In genomic region chr13:28564030-28564429, GRCh38 we compare ENCODE assay signal across 17 cellular contexts.
DNase-seq lines count a peak whose midpoint lies in the region; ATAC-seq, FAIRE-seq and TF ChIP-seq lines count a peak whose summit lies in the region.
"Had no signal": no experiment of that assay in that cellular context is flagged by ENCODE, and none has a peak within 500 bp of the region (broad histone marks: within the 10 kb centered on the region; RNA-seq: fewer than 3 reads in every experiment).

No MANE protein-coding gene starts in this region.

- POLR2A ChIA-PET in HCT116 (lab: Charles Lee): no interaction called here

- no peak for TF ChIP-seq CTCF in HCT116 (IDR thresholded peaks at IDR 0.05 in 2 of 3, conservative IDR thresholded peaks at IDR 0.05 in 1 of 3; ENCODE audit: borderline replicate concordance in 1 of 3, insufficient read depth in 1 of 3, low read depth in 2 of 3, low read length in 2 of 3)
- TF ChIP-seq CTCF in foreskin keratinocyte (conservative IDR thresholded peaks at IDR 0.05): no peak
- TF ChIP-seq CTCF in thyroid gland (IDR thresholded peaks at IDR 0.05): no peak
- no peak for TF ChIP-seq CTCF in pancreas (IDR thresholded peaks at IDR 0.05)

- H3K36me3 ChIP-seq in HCT116 (ENCODE audit: control insufficient read depth in 1 of 2, insufficient read depth in 2 of 2, low read length in 2 of 2) (no peaks in the 10 kb centered on the region), thyroid gland (no peaks in the 10 kb centered on the region), pancreas (no peaks in the 10 kb centered on the region)
- H3K36me3 ChIP-seq: SJSA1 had no signal

- no peak overlapping the region for H2AFZ ChIP-seq in HCT116 (ENCODE audit: low read depth, low read length, poor library complexity, severe bottlenecking)
- H2AFZ ChIP-seq: parathyroid adenoma had no signal

- CTCF ChIA-PET in HCT116 (lab: Charles Lee): no interaction called here

- intact Hi-C loops in HCT116 (cut with micrococcal nuclease): no loop called here
- intact Hi-C loops in thyroid gland (cut with DNase I): no loop called here
- intact Hi-C loops in pancreas (cut with DNase I): no loop called here

- 38 to 39% methylated on average over 9 to 10 of the region's 10 CpGs for WGBS in thyroid gland, 2 donors
- 69 to 77% methylated on average over 10 of the region's 10 CpGs for WGBS in pancreas, 2 donors

- H3K9me3 ChIP-seq in HCT116 (ENCODE audit: control insufficient read depth in 1 of 2, insufficient read depth in 1 of 2, low read depth in 1 of 2, low read length in 2 of 2) (no peaks in the 10 kb centered on the region), thyroid gland (no peaks in the 10 kb centered on the region), pancreas (no peaks in the 10 kb centered on the region)
- H3K9me3 ChIP-seq: SJSA1 had no signal

- H3K4me2 ChIP-seq in HCT116 (ENCODE audit: low read length): peak overlapping the region; percentile 17; the same call in 1 of the 2 replicates

- H3K27ac ChIP-seq in HCT116 (ENCODE audit: low read depth, low read length) (no peak overlapping the region), foreskin keratinocyte (no peak overlapping the region), thyroid gland (peak overlapping the region; percentile 79 to 89 (median 88)), pancreas (no peak overlapping the region)
- H3K27ac ChIP-seq: parathyroid adenoma, SJSA1 had no signal

- TF ChIP-seq RAD21 in HCT116 (IDR thresholded peaks at IDR 0.05; ENCODE audit: low read depth): no peak

- DNase-seq in HCT116 (ENCODE audit: low read depth, low spot score) (no peak), NCI-H345 (lab: John Stamatoyannopoulos, UW) (peak; percentile 56), foreskin keratinocyte (peak; percentile 23 to 49), thyroid gland (peak; percentile 96 to 97), pancreas (no peak)
- no peak for DNase-seq in stimulated activated CD4-positive, alpha-beta T cell treated with anti-CD3 and anti-CD28 coated beads, Interleukin-15, amount 100 ng/mL, for 24 hours
- DNase-seq: activated effector memory CD4-positive, alpha-beta T cell treated with anti-CD3 and anti-CD28 coated beads, Interleukin-2, amount 50 U/mL, for 16 hours; cerebellar nuclear complex; COR-L47; H9; Kasumi-1; NCI-H1417 treated with DMSO at 0.1 percent for 48 hours; NCI-H446 treated with DMSO at 0.1 percent for 48 hours; stimulated activated CD4-positive, alpha-beta T cell treated with anti-CD3 and anti-CD28 coated beads, Interleukin-4, amount 100 ng/mL, for 1 hour had no signal

- RAD21 ChIA-PET in HCT116 (lab: Charles Lee; ENCODE audit: low non-redundant PET in 1 of 2, low total read pairs in 2 of 2, uncharacterized antibody in 2 of 2, unreplicated experiment in 2 of 2): no interaction called here

- no peak overlapping the region for H3K9ac ChIP-seq in HCT116 (ENCODE audit: low read length)
- H3K9ac ChIP-seq: parathyroid adenoma had no signal

- no peak for TF ChIP-seq POLR2A in HCT116 (IDR thresholded peaks at IDR 0.05; ENCODE audit: borderline replicate concordance, extremely low read depth, insufficient read depth, insufficient read length)
- TF ChIP-seq POLR2A in thyroid gland (IDR thresholded peaks at IDR 0.05): no peak

- FAIRE-seq in pancreas (lab: Jason Lieb, UNC): no peak

- H3K4me3 ChIP-seq in HCT116 (replicated peaks in 1 of 2; ENCODE audit: low read depth in 1 of 2, low read length in 2 of 2): no peak overlapping the region
- H3K4me3 ChIP-seq in thyroid gland (replicated peaks in 1 of 3): no peak overlapping the region
- no peak overlapping the region for H3K4me3 ChIP-seq in pancreas
- H3K4me3 ChIP-seq: SJSA1 had no signal

- ATAC-seq in HCT116 (peak; percentile 58; the same call in 1 of the 2 replicates), foreskin keratinocyte (peak; percentile 77), pancreas (no peak), GM21526 (IDR thresholded peaks at IDR 0.05; ENCODE audit: low FRiP score, unreplicated experiment) (no peak)

- H3K79me2 ChIP-seq in HCT116 (ENCODE audit: insufficient read depth, low read length): no peaks in the 10 kb centered on the region
- H3K79me2 ChIP-seq: parathyroid adenoma had no signal

- H4K20me1 ChIP-seq in HCT116 (ENCODE audit: insufficient read depth): no peaks in the 10 kb centered on the region

- H3K4me1 ChIP-seq in HCT116 (ENCODE audit: control insufficient read depth in 1 of 2, insufficient read depth in 2 of 2, low read length in 2 of 2): peaks cover 11 to 12% of the 10 kb centered on the region in 2 experiments; a peak in 3 of 4 replicates
- no peaks in the 10 kb centered on the region for H3K4me1 ChIP-seq in foreskin keratinocyte
- H3K4me1 ChIP-seq in thyroid gland: peaks cover 64 to 77% of the 10 kb centered on the region in 2 donors
- no peaks in the 10 kb centered on the region for H3K4me1 ChIP-seq in pancreas

- H3K27me3 ChIP-seq in HCT116 (ENCODE audit: insufficient read depth, low read length) (no peaks in the 10 kb centered on the region), foreskin keratinocyte (no peaks in the 10 kb centered on the region), thyroid gland (no peaks in the 10 kb centered on the region), pancreas (no peaks in the 10 kb centered on the region)
- H3K27me3 ChIP-seq: SJSA1 had no signal

- no TSS peak for BruUV-seq in HCT116 (replicated peaks; lab: Mats Ljungman, UMichigan)

- no peaks in the 10 kb centered on the region for H3K9me2 ChIP-seq in HCT116 (ENCODE audit: insufficient read depth)

TF ChIP-seq in HCT116, 20 proteins besides CTCF, POLR2A, EP300 and RAD21:
- TF ChIP-seq MAX (IDR thresholded peaks at IDR 0.05) (no peak), ATF3 (IDR thresholded peaks at IDR 0.05) (no peak), ELF1 (IDR thresholded peaks at IDR 0.05; ENCODE audit: borderline replicate concordance, low read depth) (no peak), ZFX (IDR thresholded peaks at IDR 0.05) (no peak), JUND (IDR thresholded peaks at IDR 0.05) (no peak), EGR1 (IDR thresholded peaks at IDR 0.05; ENCODE audit: low read depth) (no peak)

Comparison
In these comparisons a context has a peak if more than half of its experiments do, and no peak if none do; other contexts are left out.
1. ATAC-seq: peak in HCT116 (single experiment) and foreskin keratinocyte (single experiment); none in pancreas (0 of 4) and GM21526 (single experiment).
2. DNase-seq: peak in NCI-H345 (single experiment), foreskin keratinocyte (2 of 2) and thyroid gland (2 of 2); none in HCT116 (single experiment), pancreas (0 of 6) and stimulated activated CD4-positive, alpha-beta T cell treated with anti-CD3 and anti-CD28 coated beads, Interleukin-15, amount 100 ng/mL, for 24 hours (single experiment).
3. H3K27ac ChIP-seq: peak in thyroid gland (3 of 3); none in HCT116 (single experiment), foreskin keratinocyte (single experiment) and pancreas (0 of 4).